4 cellular contexts compared by ENCODE assay signal in the genomic region with DNA sequence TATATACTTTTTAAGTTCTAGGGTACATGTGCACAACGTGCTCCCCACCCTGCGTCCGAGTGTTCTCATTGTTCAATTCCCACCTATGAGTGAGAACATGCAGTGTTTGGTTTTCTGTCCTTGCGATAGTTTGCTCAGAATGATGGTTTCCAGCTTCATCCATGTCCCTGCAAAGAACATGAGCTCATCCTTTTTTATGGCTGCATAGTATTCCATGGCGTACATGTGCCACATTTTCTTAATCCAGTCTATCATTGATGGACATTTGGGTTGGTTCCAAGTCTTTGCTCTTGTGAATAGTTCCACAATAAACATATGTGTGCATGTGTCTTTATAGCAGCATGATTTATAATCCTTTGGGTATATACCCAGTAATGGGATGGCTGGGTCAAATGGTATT.
A peak's percentile ranks its signal among the peaks of the same experiment; 100 is the strongest.
DNase-seq lines count a peak whose midpoint lies in the region; ATAC-seq, FAIRE-seq and TF ChIP-seq lines count a peak whose summit lies in the region.
"Not testable (repeated sequence)": the region's sequence is repeated elsewhere in the genome, so short reads cannot be mapped to it uniquely, and the experiment has no call there.

No MANE protein-coding gene starts in this region.

- not testable (repeated sequence) for H3K79me2 ChIP-seq in K562 (ENCODE audit: control insufficient read depth, insufficient read depth, low read length)

- not testable (repeated sequence) for TF ChIP-seq POLR2A in K562 (conservative IDR thresholded peaks at IDR 0.05)

- not testable (repeated sequence) for TF ChIP-seq CTCF in HEK293 (tag by site-specific recombination; IDR thresholded peaks at IDR 0.05); K562 (IDR thresholded peaks at IDR 0.05 in 2 of 3, conservative IDR thresholded peaks at IDR 0.05 in 1 of 3; ENCODE audit: insufficient read depth in 2 of 3, low read depth in 1 of 3, low read length in 3 of 3)

- not testable (repeated sequence) for DNase-seq in K562 (ENCODE audit: extremely low read depth in 1 of 4, low spot score in 3 of 4)
- peak; percentile 9 for DNase-seq in cardiac septum (ENCODE audit: low spot score)

- H3K9ac ChIP-seq in K562 (ENCODE audit: insufficient read depth in 1 of 2, low read depth in 2 of 2, low read length in 2 of 2): not testable (repeated sequence)

- CTCF ChIA-PET in HEK293 (lab: Yijun Ruan, JAX); K562 (lab: Yijun Ruan, JAX; ENCODE audit: low intra/inter-chr PET ratio): not testable (repeated sequence)

- ATAC-seq in SK-N-SH treated with all-trans-retinoic acid at 6 μM for 48 hours, K562: not testable (repeated sequence)

- in situ Hi-C loops in K562 (cut with MboI): not testable (repeated sequence)

- intact Hi-C loops in K562 (cut with micrococcal nuclease); cardiac septum (cut with DNase I): not testable (repeated sequence)

- WGBS in K562 (ENCODE audit: insufficient coverage, low coverage, missing lambda C conversion rate): no CpG with 5 or more reads among the region's 5 CpGs

- not testable (repeated sequence) for H3K9me3 ChIP-seq in HEK293 (ENCODE audit: control insufficient read depth, insufficient read depth, low read depth, low read length); K562 (replicated peaks; ENCODE audit: control insufficient read depth, insufficient read depth, low read depth, low read length)

- H3K27ac ChIP-seq in HEK293 (ENCODE audit: extremely low read depth, low read depth, low read length); K562 (ENCODE audit: extremely low read depth, low read depth, low read length): not testable (repeated sequence)

- not testable (repeated sequence) for H2AFZ ChIP-seq in K562 (ENCODE audit: low read depth, low read length)

- H3K36me3 ChIP-seq in HEK293 (ENCODE audit: control insufficient read depth in 2 of 2, insufficient read depth in 1 of 2, low read length in 2 of 2); K562 (ENCODE audit: control insufficient read depth, insufficient read depth, low read length): not testable (repeated sequence)

- TF ChIP-seq EP300 in K562 (IDR thresholded peaks at IDR 0.05; ENCODE audit: low read length): not testable (repeated sequence)

- POLR2A ChIA-PET in HEK293 (lab: Yijun Ruan, JAX); K562 (lab: Yijun Ruan, JAX): not testable (repeated sequence)

- peaks cover 0 to 13% of the 10 kb centered on the region in 2 experiments; a peak in 1 of 5 replicates for H3K27me3 ChIP-seq in K562 (ENCODE audit: control insufficient read depth in 2 of 2, insufficient read depth in 2 of 2, low read length in 2 of 2)

- not testable (repeated sequence) for TF ChIP-seq RAD21 in K562 (CRISPR knock-in tag; conservative IDR thresholded peaks at IDR 0.05 in 1 of 2, IDR thresholded peaks at IDR 0.05 in 1 of 2)

- not testable (repeated sequence) for H3K4me3 ChIP-seq in HEK293 (ENCODE audit: low read depth, low read length); K562

- not testable (repeated sequence) for H3K4me2 ChIP-seq in K562 (ENCODE audit: insufficient read depth, low read length)

- H3K4me1 ChIP-seq in HEK293 (ENCODE audit: control insufficient read depth, insufficient read depth, low read length); K562 (replicated peaks in 1 of 2; ENCODE audit: control insufficient read depth in 2 of 2, insufficient read depth in 2 of 2, low read length in 2 of 2): not testable (repeated sequence)

- not testable (repeated sequence) for H3K9me1 ChIP-seq in K562 (ENCODE audit: control insufficient read depth, insufficient read depth, low read length)

- not testable (repeated sequence) for H4K20me1 ChIP-seq in K562 (replicated peaks; ENCODE audit: control insufficient read depth, insufficient read depth, low read length)

- not testable (repeated sequence) for BruUV-seq in K562 (replicated peaks; lab: Mats Ljungman, UMichigan)

- FAIRE-seq in K562 (lab: Jason Lieb, UNC): not testable (repeated sequence)

TF ChIP-seq in HEK293, 187 proteins besides CTCF, POLR2A, EP300 and RAD21 (continues in another document):
- TF ChIP-seq, protein P1, sequence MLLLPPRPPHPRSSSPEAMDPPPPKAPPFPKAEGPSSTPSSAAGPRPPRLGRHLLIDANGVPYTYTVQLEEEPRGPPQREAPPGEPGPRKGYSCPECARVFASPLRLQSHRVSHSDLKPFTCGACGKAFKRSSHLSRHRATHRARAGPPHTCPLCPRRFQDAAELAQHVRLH (tag by site-specific recombination; IDR thresholded peaks at IDR 0.05): peak; percentile 61

TF ChIP-seq in SK-N-SH treated with all-trans-retinoic acid at 6 μM for 48 hours, 23 proteins besides CTCF, POLR2A, EP300 and RAD21:
- peak; percentile 67 for TF ChIP-seq ZNF8 (CRISPR knock-in tag; IDR thresholded peaks at IDR 0.05)

TF ChIP-seq in K562, 482 proteins besides CTCF, POLR2A, EP300 and RAD21:
- peak; percentile 58 for TF ChIP-seq ZNF146 (CRISPR knock-in tag; IDR thresholded peaks at IDR 0.05; ENCODE audit: unreplicated experiment)
